In the genomic region with DNA sequence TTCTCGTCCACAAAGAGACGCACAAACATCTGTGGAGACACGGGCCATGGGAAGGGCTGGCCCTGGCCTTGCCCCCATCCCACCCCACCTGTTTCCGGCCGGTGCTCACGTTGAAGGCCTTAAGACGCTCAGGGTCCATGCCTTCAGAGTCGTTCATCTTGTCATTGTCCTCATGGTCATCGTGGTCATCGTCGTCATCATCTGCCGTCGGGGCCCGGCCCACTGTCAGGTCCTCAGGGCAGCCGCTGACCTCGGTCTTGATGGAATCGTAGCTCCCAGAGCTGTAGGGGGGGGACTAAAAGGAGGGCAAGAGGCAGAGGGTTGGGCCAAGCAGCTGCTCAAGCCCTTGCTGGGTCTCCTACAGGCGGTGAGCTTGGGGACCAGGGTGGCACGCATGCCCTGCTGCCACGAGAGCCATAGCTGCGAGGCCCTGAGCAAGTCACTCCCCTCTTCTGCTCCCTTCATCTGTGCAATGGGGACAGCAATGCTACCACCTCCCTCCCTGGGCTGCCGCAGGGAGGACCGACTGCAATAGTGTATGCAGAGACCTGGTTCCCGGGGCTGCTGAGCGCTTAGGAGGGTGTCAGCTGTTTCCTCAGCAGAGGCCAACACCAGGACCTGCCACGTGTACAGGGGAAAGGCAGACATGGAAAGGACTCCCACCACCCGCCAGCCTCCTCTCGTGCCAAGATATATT, we compare ENCODE assay signal across 20 cellular contexts.
A peak's percentile ranks its signal among the peaks of the same experiment; 100 is the strongest.
DNase-seq lines count a peak whose midpoint lies in the region; ATAC-seq and TF ChIP-seq lines count a peak whose summit lies in the region.
"Had no signal": no experiment of that assay in that cellular context is flagged by ENCODE, and none has a peak within 500 bp of the region (broad histone marks: within the 10 kb centered on the region; RNA-seq: fewer than 3 reads in every experiment).

No MANE protein-coding gene starts in this region.

- H2AFZ ChIP-seq in osteoblast (ENCODE audit: low read length) = no peak overlapping the region

- POLR2A ChIA-PET in T-cell (lab: Charles Lee) = interaction anchor here in 1 of 2 donors (0.5 kb wide), 1 partner anchor 962 kb away, joined by 3 read pairs; no protein-coding TSS in a partner anchor

- ATAC-seq in left ventricle myocardium superior (no peak), Right ventricle myocardium superior (ENCODE audit: poor library complexity) (no peak), T-cell (replicated peaks in 1 of 4) (no peak), GM19463 (IDR thresholded peaks at IDR 0.05; ENCODE audit: unreplicated experiment) (no peak)
- no peak for ATAC-seq in activated naive CD4-positive, alpha-beta T cell treated with anti-CD3 and anti-CD28 coated beads, Interleukin-2, amount 50 U/mL, for 72 hours
- ATAC-seq: A549, GM12878 had no signal

- no peaks in the 10 kb centered on the region for H3K27me3 Mint-ChIP-seq in T-cell
- H3K27me3 Mint-ChIP-seq: CD4-positive, CD25-positive, alpha-beta regulatory T cell had no signal

- no peak overlapping the region for H3K4me2 ChIP-seq in osteoblast (ENCODE audit: insufficient read depth, low read length)
- H3K4me2 ChIP-seq: A549, KMS-11 had no signal

- CTCF ChIA-PET in T-cell (lab: Charles Lee) = interaction anchor here in 1 of 2 donors (0.6 kb wide), 1 partner anchor 45 kb away, joined by 3 read pairs; no protein-coding TSS in a partner anchor

- no peaks in the 10 kb centered on the region for H3K27me3 ChIP-seq in dorsolateral prefrontal cortex
- H3K27me3 ChIP-seq in osteoblast (ENCODE audit: insufficient read depth, low read length) = no peaks in the 10 kb centered on the region
- H3K27me3 ChIP-seq: Peyer's patch had no signal

- no peak overlapping the region for H3K4me3 ChIP-seq in dorsolateral prefrontal cortex
- no peak overlapping the region for H3K4me3 ChIP-seq in osteoblast (ENCODE audit: insufficient read depth, low read length)
- H3K4me3 ChIP-seq: A549, GM12878, Peyer's patch had no signal

- peak overlapping the region in 1 of 2 donors; percentile 83 for H3K27ac Mint-ChIP-seq in T-cell
- peak overlapping the region in 1 of 2 donors; percentile 72 for H3K27ac Mint-ChIP-seq in activated naive CD4-positive, alpha-beta T cell treated with anti-CD3 and anti-CD28 coated beads, Interleukin-2, amount 50 U/mL, for 72 hours

- H3K9me3 ChIP-seq in osteoblast (ENCODE audit: low read depth, low read length) = no peaks in the 10 kb centered on the region
- H3K9me3 ChIP-seq: A549, Peyer's patch had no signal

- no peak for TF ChIP-seq CTCF in dorsolateral prefrontal cortex (IDR thresholded peaks at IDR 0.05 in 54 of 56, conservative IDR thresholded peaks at IDR 0.05 in 2 of 56; ENCODE audit: low read depth in 1 of 56, partially characterized antibody in 56 of 56)
- no peak for TF ChIP-seq CTCF in osteoblast (IDR thresholded peaks at IDR 0.05; ENCODE audit: extremely low read depth, low read depth, low read length)

- peaks cover 20% of the 10 kb centered on the region for H3K36me3 Mint-ChIP-seq in T-cell
- no peaks in the 10 kb centered on the region for H3K36me3 Mint-ChIP-seq in activated naive CD4-positive, alpha-beta T cell treated with anti-CD3 and anti-CD28 coated beads, Interleukin-2, amount 50 U/mL, for 72 hours

- H3K79me2 ChIP-seq in osteoblast (ENCODE audit: insufficient read depth, low read length) = peaks cover 2% of the 10 kb centered on the region

- peaks cover 10 to 14% (median 10%) of the 10 kb centered on the region in 3 donors for H3K4me1 Mint-ChIP-seq in T-cell

- H3K4me1 ChIP-seq in osteoblast (ENCODE audit: insufficient read depth, low read length) = peaks cover 8% of the 10 kb centered on the region

- H4K20me1 ChIP-seq in osteoblast (ENCODE audit: insufficient read depth, low read length) = peaks cover 36% of the 10 kb centered on the region

- H3K4me3 Mint-ChIP-seq in T-cell = no peak overlapping the region
- H3K4me3 Mint-ChIP-seq: CD4-positive, CD25-positive, alpha-beta regulatory T cell had no signal

- H3K36me3 ChIP-seq in osteoblast (ENCODE audit: insufficient read depth, low read length) = peaks cover 28% of the 10 kb centered on the region

- intact Hi-C loops in left ventricle myocardium superior (cut with micrococcal nuclease) = no loop called here
- intact Hi-C loops in Right ventricle myocardium superior (cut with DNase I) = no loop called here
- intact Hi-C loops in dorsolateral prefrontal cortex (cut with DNase I) = loop anchor here in 1 of 2 donors (10.0 kb wide), 1 partner anchor 249 kb away; the partner anchor contains the start of genes PLAGL2 and POFUT1

- H3K27ac ChIP-seq in dorsolateral prefrontal cortex (peak overlapping the region in 53 of 59 donors; percentile 8 to 99 (median 87)), osteoblast (ENCODE audit: low read depth, low read length) (no peak overlapping the region)
- H3K27ac ChIP-seq: A549, KMS-11, Peyer's patch had no signal

- no peaks in the 10 kb centered on the region for H3K9me3 Mint-ChIP-seq in T-cell
- no peaks in the 10 kb centered on the region for H3K9me3 Mint-ChIP-seq in activated naive CD4-positive, alpha-beta T cell treated with anti-CD3 and anti-CD28 coated beads, Interleukin-2, amount 50 U/mL, for 72 hours
- H3K9me3 Mint-ChIP-seq: CD4-positive, CD25-positive, alpha-beta regulatory T cell had no signal

- peak; percentile 14 for DNase-seq in left ventricle myocardium superior
- no peak for DNase-seq in Right ventricle myocardium superior
- DNase-seq in dorsolateral prefrontal cortex = no peak
- DNase-seq in osteoblast (ENCODE audit: insufficient read length, low spot score, missing footprints) = peak; percentile 68
- no peak for DNase-seq in mucosa of gallbladder (ENCODE audit: low spot score)
- no peak for DNase-seq in T-cell
- DNase-seq in activated naive CD4-positive, alpha-beta T cell treated with anti-CD3 and anti-CD28 coated beads, Interleukin-2, amount 50 U/mL, for 72 hours (ENCODE audit: low spot score in 2 of 2) = no peak
- DNase-seq: Calu3; CD4-positive, CD25-positive, alpha-beta regulatory T cell; MM.1S; NCI-H1105; NCI-H1694 treated with DMSO at 0.1 percent for 48 hours; NCI-H446; NCI-H748 treated with DMSO at 0.1 percent for 48 hours; SHP77 treated with DMSO at 0.1 percent for 48 hours had no signal

Comparison
In these comparisons a context has a peak if more than half of its experiments do, and no peak if none do; other contexts are left out.
1. DNase-seq: peak in left ventricle myocardium superior (single experiment) and osteoblast (single experiment); none in Right ventricle myocardium superior (single experiment), dorsolateral prefrontal cortex (0 of 10), mucosa of gallbladder (single experiment), T-cell (0 of 34) and activated naive CD4-positive, alpha-beta T cell treated with anti-CD3 and anti-CD28 coated beads, Interleukin-2, amount 50 U/mL, for 72 hours (0 of 2).